Comparison of ENCODE assay signal across 5 cellular contexts in the genomic region with DNA sequence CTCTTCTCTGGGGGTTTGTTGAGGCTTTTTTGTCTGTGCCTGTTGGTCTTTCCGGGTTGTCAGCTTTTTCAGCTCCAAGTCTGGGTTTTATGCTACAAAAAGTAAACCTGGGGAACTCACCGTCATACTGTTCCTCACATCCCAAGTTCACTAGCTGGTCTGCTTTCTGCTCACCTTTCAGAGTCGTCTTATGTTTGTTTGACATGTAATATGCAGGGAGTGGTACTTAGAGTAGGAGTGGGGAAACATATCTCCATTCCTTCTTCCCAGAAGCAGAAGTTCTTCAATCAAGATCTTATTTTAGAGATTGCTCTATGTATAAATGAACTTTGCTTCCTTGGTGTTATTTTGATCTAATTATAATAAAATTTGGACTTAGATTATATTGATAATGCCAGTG.
"Had no signal": no experiment of that assay in that cellular context is flagged by ENCODE, and none has a peak within 500 bp of the region (broad histone marks: within the 10 kb centered on the region; RNA-seq: fewer than 3 reads in every experiment).

No MANE protein-coding gene starts in this region.

- H3K9me3 Mint-ChIP-seq: GM23338, H9 had no signal

- H3K4me3 Mint-ChIP-seq: GM23338, H9 had no signal

- H3K27ac Mint-ChIP-seq: GM23338, H9 had no signal

- ATAC-seq: GM23338, K562 had no signal

- H3K4me3 ChIP-seq: GM23338, K562 had no signal

- H2AFZ ChIP-seq: GM23338 had no signal

- H3K4me2 ChIP-seq: GM23338 had no signal

- DNase-seq: H9, HCEC 1CT, IMR-90 had no signal
